ENCODE assay signal across 8 cellular contexts in the genomic region with DNA sequence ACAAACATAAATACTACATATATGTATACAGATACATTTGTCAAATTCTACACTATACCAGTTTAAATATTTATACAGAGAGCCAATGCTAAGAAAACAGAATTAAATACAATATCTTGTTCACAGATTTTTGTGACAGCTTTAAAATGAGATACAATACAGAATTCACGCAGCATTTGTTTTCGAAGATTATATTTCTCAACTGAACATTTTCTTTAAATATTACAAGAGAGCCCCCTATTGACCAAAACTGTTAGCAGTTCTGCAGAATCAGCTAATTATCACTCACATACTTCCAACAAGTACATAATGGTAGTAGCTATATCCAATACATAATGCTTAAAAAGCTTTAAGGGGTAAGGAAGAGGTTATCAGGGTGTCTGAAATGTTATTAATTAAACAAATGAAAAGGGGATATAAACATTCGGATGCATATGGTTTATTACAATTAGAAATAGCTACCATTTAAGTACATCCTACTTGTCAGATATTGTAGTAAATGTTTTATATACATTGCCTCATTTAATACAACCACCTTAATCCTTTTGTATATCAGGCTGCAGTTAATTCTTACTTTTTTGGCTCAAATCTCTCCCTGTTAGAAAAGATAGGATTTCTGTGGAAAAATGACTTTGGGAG. TPM values are rescaled to one million over a fixed set of nuclear protein-coding genes. Genes with fewer than 3 reads are reported as not detected.
A peak's percentile ranks its signal among the peaks of the same experiment; 100 is the strongest.
DNase-seq lines count a peak whose midpoint lies in the region; ATAC-seq, FAIRE-seq and TF ChIP-seq lines count a peak whose summit lies in the region.

No MANE protein-coding gene starts in this region.

- no peak overlapping the region for H3K4me3 Mint-ChIP-seq in T-helper 2 cell treated with Interferon-gamma antibody and Interleukin-4, amounts not matched to agents 5 μg/mL and 100 μg/mL, for 36 hours

- FAIRE-seq in D721Med (lab: Jason Lieb, UNC) (peak; percentile 53), RCC 7860 (lab: Jason Lieb, UNC) (peak; percentile 42)

- no peak overlapping the region for H3K4me3 ChIP-seq in fibroblast of villous mesenchyme (ENCODE audit: low read depth, low read length)

- no peak overlapping the region for H3K27ac Mint-ChIP-seq in T-helper 2 cell treated with Interferon-gamma antibody and Interleukin-4, amounts not matched to agents 5 μg/mL and 100 μg/mL, for 36 hours

- H3K36me3 Mint-ChIP-seq in T-helper 2 cell treated with Interferon-gamma antibody and Interleukin-4, amounts not matched to agents 5 μg/mL and 100 μg/mL, for 36 hours (ENCODE audit: low read depth): peaks cover 26% of the 10 kb centered on the region

- H3K9me3 Mint-ChIP-seq in T-helper 2 cell treated with Interferon-gamma antibody and Interleukin-4, amounts not matched to agents 5 μg/mL and 100 μg/mL, for 36 hours: no peaks in the 10 kb centered on the region

- DNase-seq in D721Med (ENCODE audit: insufficient read length, low spot score): no peak
- DNase-seq in HPDE6-E6E7 (ENCODE audit: extremely low spot score): peak; percentile 2
- no peak for DNase-seq in RCC 7860 (ENCODE audit: low spot score)
- peak; percentile 44 for DNase-seq in fibroblast of villous mesenchyme (ENCODE audit: low read depth)
- no peak for DNase-seq in T-helper 2 cell treated with Interferon-gamma antibody and Interleukin-4, amounts not matched to agents 5 μg/mL and 100 μg/mL, for 36 hours (ENCODE audit: low spot score)
- no peak for DNase-seq in activated CD8-positive, alpha-beta memory T cell treated with anti-CD3 and anti-CD28 coated beads, Interleukin-2, amount 50 U/mL, for 4 hours

- no peak for ATAC-seq in GM18511 (IDR thresholded peaks at IDR 0.05; ENCODE audit: unreplicated experiment)
- ATAC-seq in HG03175 (IDR thresholded peaks at IDR 0.05; ENCODE audit: unreplicated experiment): no peak

- no peaks in the 10 kb centered on the region for H3K4me1 Mint-ChIP-seq in T-helper 2 cell treated with Interferon-gamma antibody and Interleukin-4, amounts not matched to agents 5 μg/mL and 100 μg/mL, for 36 hours (ENCODE audit: low read depth)

- H3K27me3 Mint-ChIP-seq in T-helper 2 cell treated with Interferon-gamma antibody and Interleukin-4, amounts not matched to agents 5 μg/mL and 100 μg/mL, for 36 hours (ENCODE audit: low read depth): no peaks in the 10 kb centered on the region

- TF ChIP-seq CTCF in D721Med (IDR thresholded peaks at IDR 0.05; ENCODE audit: insufficient read depth, missing control alignments): peak; percentile 80
- TF ChIP-seq CTCF in fibroblast of villous mesenchyme (IDR thresholded peaks at IDR 0.05; ENCODE audit: insufficient read depth, low read depth, low read length): peak; percentile 68

RNA-seq across cellular contexts. Expression of a gene that starts 31.7 kb away (rescaled TPM):
- 9.3 and 17.3 TPM in 2 replicates for total RNA-seq in fibroblast of villous mesenchyme

Comparison
In these comparisons a context has a peak if more than half of its experiments do, and no peak if none do; other contexts are left out.
1. DNase-seq: peak in HPDE6-E6E7 (single experiment) and fibroblast of villous mesenchyme (single experiment); none in D721Med (single experiment), RCC 7860 (single experiment), T-helper 2 cell treated with Interferon-gamma antibody and Interleukin-4, amounts not matched to agents 5 μg/mL and 100 μg/mL, for 36 hours (single experiment) and activated CD8-positive, alpha-beta memory T cell treated with anti-CD3 and anti-CD28 coated beads, Interleukin-2, amount 50 U/mL, for 4 hours (single experiment).